In the genomic region with DNA sequence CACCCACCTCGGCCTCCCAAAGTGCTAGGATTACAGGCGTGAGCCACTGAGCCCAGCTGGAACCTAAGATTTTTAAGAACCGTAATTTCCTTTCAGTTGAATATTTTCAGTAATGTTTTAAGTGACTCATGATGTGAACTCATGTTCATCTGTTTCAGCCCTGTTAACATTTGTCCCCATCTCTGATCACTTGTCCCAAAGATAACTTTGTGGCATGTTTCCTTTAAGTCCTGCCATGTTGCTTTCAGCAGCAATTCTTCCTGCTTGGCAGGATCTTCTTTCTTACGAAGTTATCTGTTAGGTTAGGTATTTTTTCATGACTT, we compare ENCODE assay signal across 26 cellular contexts. TPM values are rescaled to one million over a fixed set of nuclear protein-coding genes. Genes with fewer than 3 reads are reported as not detected.
DNase-seq lines count a peak whose midpoint lies in the region; ATAC-seq and TF ChIP-seq lines count a peak whose summit lies in the region.
"Had no signal": no experiment of that assay in that cellular context is flagged by ENCODE, and none has a peak within 500 bp of the region (broad histone marks: within the 10 kb centered on the region; RNA-seq: fewer than 3 reads in every experiment).

No MANE protein-coding gene starts in this region.

- no peak overlapping the region for H3K4me3 Mint-ChIP-seq in activated T-cell treated with anti-CD3 and anti-CD28 coated beads, Interleukin-2, amount 50 U/mL, for 24 hours
- H3K4me3 Mint-ChIP-seq: immature natural killer cell; stimulated activated naive CD8-positive, alpha-beta T cell treated with anti-CD3 and anti-CD28 coated beads, Interleukin-15, Interleukin-2, amounts not matched to agents 100 ng/mL and 50 ng/mL, for 24 hours had no signal

- H4K20me1 ChIP-seq in KMS-11 (ENCODE audit: insufficient read depth) (peaks cover 9% of the 10 kb centered on the region; the same call in 1 of the 2 replicates), fibroblast of lung (ENCODE audit: control insufficient read depth, extremely low read depth, insufficient read depth, low read length) (no peaks in the 10 kb centered on the region), smooth muscle cell (ENCODE audit: low read depth) (peaks cover 100% of the 10 kb centered on the region)

- no peaks in the 10 kb centered on the region for H3K9me3 ChIP-seq in fibroblast of lung (ENCODE audit: control insufficient read depth, insufficient read depth, low read depth, low read length)
- H3K9me3 ChIP-seq in smooth muscle cell (replicated peaks; ENCODE audit: low read depth), result no peaks in the 10 kb centered on the region
- H3K9me3 ChIP-seq: heart right ventricle, lower lobe of right lung, sigmoid colon, upper lobe of right lung had no signal

- no peak for DNase-seq in activated T-cell treated with anti-CD3 and anti-CD28 coated beads, Interleukin-2, amount 50 U/mL, for 24 hours
- DNase-seq in activated T-cell treated with anti-CD3 and anti-CD28 coated beads, Interleukin-2, amount 50 U/mL, for 1 hour, result no peak
- DNase-seq in fibroblast of lung (ENCODE audit: low read depth in 2 of 2) (no peak), smooth muscle cell (lab: John Stamatoyannopoulos, UW; ENCODE audit: unreplicated experiment) (no peak), Right ventricle myocardium superior (no peak)
- DNase-seq: activated CD4-positive, CD25-positive, alpha-beta regulatory T cell treated with anti-CD3 and anti-CD28 coated beads, Interleukin-2, amount 50 U/mL, for 72 hours; activated effector memory CD4-positive, alpha-beta T cell treated with Interleukin-2 at 50 U/mL for 16 hours; aorta; cerebellar nuclear complex; effector memory CD4-positive, alpha-beta T cell; heart right ventricle; immature natural killer cell; Kasumi-1; lower lobe of right lung; NCI-H1092 treated with DMSO at 0.1 percent for 48 hours; NCI-H2081 treated with DMSO at 0.1 percent for 48 hours; NCI-H510A; sigmoid colon; stimulated activated CD4-positive, alpha-beta T cell treated with anti-CD3 and anti-CD28 coated beads, Interleukin-1b, Interleukin-23, amount 100 ng/mL, for 48 hours; upper lobe of right lung had no signal

- peaks cover 53% of the 10 kb centered on the region for H3K4me1 Mint-ChIP-seq in activated T-cell treated with anti-CD3 and anti-CD28 coated beads, Interleukin-2, amount 50 U/mL, for 24 hours (ENCODE audit: low read depth)

- H3K27me3 ChIP-seq in KMS-11 (ENCODE audit: insufficient read depth, low read depth) (no peaks in the 10 kb centered on the region), fibroblast of lung (ENCODE audit: control insufficient read depth, insufficient read depth, low read length) (no peaks in the 10 kb centered on the region), smooth muscle cell (ENCODE audit: low read depth) (no peaks in the 10 kb centered on the region)
- H3K27me3 ChIP-seq: heart right ventricle, sigmoid colon, upper lobe of right lung had no signal

- H2AFZ ChIP-seq in KMS-11 (ENCODE audit: low read depth) (no peak overlapping the region), fibroblast of lung (ENCODE audit: low read length) (no peak overlapping the region), smooth muscle cell (ENCODE audit: low read depth) (no peak overlapping the region)

- H3K27ac ChIP-seq in KMS-11 (peak overlapping the region; percentile 38; the same call in 1 of the 2 replicates), fibroblast of lung (ENCODE audit: insufficient read depth, low read length) (peak overlapping the region; percentile 4), smooth muscle cell (ENCODE audit: low read depth) (peak overlapping the region; percentile 34)
- H3K27ac ChIP-seq: C4-2B, heart right ventricle, lower lobe of right lung, RWPE1, sigmoid colon, upper lobe of right lung had no signal

- H3K27me3 Mint-ChIP-seq in activated T-cell treated with anti-CD3 and anti-CD28 coated beads, Interleukin-2, amount 50 U/mL, for 24 hours, result no peaks in the 10 kb centered on the region
- H3K27me3 Mint-ChIP-seq: stimulated activated naive CD8-positive, alpha-beta T cell treated with anti-CD3 and anti-CD28 coated beads, Interleukin-15, Interleukin-2, amounts not matched to agents 100 ng/mL and 50 ng/mL, for 24 hours had no signal

- no peaks in the 10 kb centered on the region for H3F3A ChIP-seq in smooth muscle cell (ENCODE audit: low read depth)

- H3K4me2 ChIP-seq in KMS-11 (peak overlapping the region; percentile 74; the same call in 1 of the 2 replicates), fibroblast of lung (ENCODE audit: extremely low read depth, insufficient read depth, low read length) (no peak overlapping the region), smooth muscle cell (no peak overlapping the region)

- peak overlapping the region; percentile 39 for H3K27ac Mint-ChIP-seq in activated T-cell treated with anti-CD3 and anti-CD28 coated beads, Interleukin-2, amount 50 U/mL, for 24 hours
- H3K27ac Mint-ChIP-seq: stimulated activated naive CD8-positive, alpha-beta T cell treated with anti-CD3 and anti-CD28 coated beads, Interleukin-15, Interleukin-2, amounts not matched to agents 100 ng/mL and 50 ng/mL, for 24 hours had no signal

- intact Hi-C loops in Right ventricle myocardium superior (cut with DNase I), result no loop called here

- no peak overlapping the region for H3K4me3 ChIP-seq in KMS-11 (IDR thresholded peaks at IDR 0.05; ENCODE audit: insufficient read depth, low read depth, low read length)
- H3K4me3 ChIP-seq in fibroblast of lung (replicated peaks in 1 of 4; ENCODE audit: control extremely low read depth in 1 of 4, insufficient read depth in 1 of 4, low read depth in 3 of 4, low read length in 4 of 4), result no peak overlapping the region
- H3K4me3 ChIP-seq in smooth muscle cell, result no peak overlapping the region
- H3K4me3 ChIP-seq: heart right ventricle, lower lobe of right lung, sigmoid colon, upper lobe of right lung had no signal

- ATAC-seq in HG03342 (IDR thresholded peaks at IDR 0.05; ENCODE audit: unreplicated experiment), result no peak
- no peak for ATAC-seq in GM19328 (IDR thresholded peaks at IDR 0.05; ENCODE audit: unreplicated experiment)
- ATAC-seq in Right ventricle myocardium superior (ENCODE audit: poor library complexity), result no peak
- ATAC-seq: heart right ventricle, lower lobe of right lung, upper lobe of right lung had no signal

- peaks cover 48% of the 10 kb centered on the region for H3K36me3 Mint-ChIP-seq in activated T-cell treated with anti-CD3 and anti-CD28 coated beads, Interleukin-2, amount 50 U/mL, for 24 hours (ENCODE audit: low read depth)
- H3K36me3 Mint-ChIP-seq: immature natural killer cell had no signal

- TF ChIP-seq CTCF in KMS-11 (conservative IDR thresholded peaks at IDR 0.05; ENCODE audit: low read depth, low read length) (no peak), fibroblast of lung (conservative IDR thresholded peaks at IDR 0.05 in 1 of 2, IDR thresholded peaks at IDR 0.05 in 1 of 2; ENCODE audit: low read depth in 1 of 2, low read length in 2 of 2) (no peak), smooth muscle cell (IDR thresholded peaks at IDR 0.05; ENCODE audit: borderline replicate concordance, insufficient read depth, poor library complexity, severe bottlenecking) (no peak)

- H3K9ac ChIP-seq in KMS-11, result no peak overlapping the region
- no peak overlapping the region for H3K9ac ChIP-seq in fibroblast of lung (ENCODE audit: insufficient read depth, low read length)
- H3K9ac ChIP-seq in smooth muscle cell (ENCODE audit: low read depth), result no peak overlapping the region

- WGBS in smooth muscle cell (ENCODE audit: low lambda C conversion rate), result 76% methylated on average over 4 of the region's 4 CpGs

- no peaks in the 10 kb centered on the region for H3K36me3 ChIP-seq in KMS-11 (ENCODE audit: insufficient read depth)
- H3K36me3 ChIP-seq in fibroblast of lung (ENCODE audit: control insufficient read depth, insufficient read depth, low read length), result no peaks in the 10 kb centered on the region
- H3K36me3 ChIP-seq in smooth muscle cell (ENCODE audit: low read depth), result no peaks in the 10 kb centered on the region

- peaks cover 48% of the 10 kb centered on the region; the same call in 1 of the 2 replicates for H3K79me2 ChIP-seq in KMS-11 (ENCODE audit: insufficient read depth, low read depth)
- H3K79me2 ChIP-seq in fibroblast of lung (ENCODE audit: control insufficient read depth, insufficient read depth, low read length), result peaks cover 63% of the 10 kb centered on the region
- peaks cover 100% of the 10 kb centered on the region for H3K79me2 ChIP-seq in smooth muscle cell (ENCODE audit: low read depth)

- H3K9me3 Mint-ChIP-seq in activated T-cell treated with anti-CD3 and anti-CD28 coated beads, Interleukin-2, amount 50 U/mL, for 24 hours, result no peaks in the 10 kb centered on the region
- H3K9me3 Mint-ChIP-seq: immature natural killer cell; stimulated activated naive CD8-positive, alpha-beta T cell treated with anti-CD3 and anti-CD28 coated beads, Interleukin-15, Interleukin-2, amounts not matched to agents 100 ng/mL and 50 ng/mL, for 24 hours had no signal

- H3K4me1 ChIP-seq in KMS-11 (ENCODE audit: low read depth, poor library complexity, severe bottlenecking) (peaks cover 64% of the 10 kb centered on the region), fibroblast of lung (ENCODE audit: control insufficient read depth, extremely low read depth, insufficient read depth, low read length) (peaks cover 7% of the 10 kb centered on the region), smooth muscle cell (ENCODE audit: low read depth) (no peaks in the 10 kb centered on the region)

RNA-seq across cellular contexts. Expression of a gene that starts 19.3 kb away (rescaled TPM):
- total RNA-seq in fibroblast of lung (32.9 and 39.3 TPM in 2 replicates), smooth muscle cell (24.1 and 30.2 TPM in 2 replicates), Right ventricle myocardium superior (24.2 TPM)
- polyA plus RNA-seq in fibroblast of lung (18.1 and 26.5 TPM in 2 replicates), smooth muscle cell (7.5 and 8.2 TPM in 2 replicates)
- polyA plus RNA-seq in fibroblast of lung (2012), result 11.2 and 14.7 TPM in 2 replicates
- polyA minus RNA-seq in fibroblast of lung (ENCODE audit: low replicate concordance), result 5.1 and 8.7 TPM in 2 replicates
